ENCODE assay signal across 8 cellular contexts in genomic region chr11:68798221-68798813, GRCh38. TPM values are rescaled to one million over a fixed set of nuclear protein-coding genes. Genes with fewer than 3 reads are reported as not detected.
DNase-seq lines count a peak whose midpoint lies in the region; ATAC-seq, FAIRE-seq and TF ChIP-seq lines count a peak whose summit lies in the region.

No MANE protein-coding gene starts in this region.

- no peak for ATAC-seq in activated naive CD8-positive, alpha-beta T cell treated with anti-CD3 and anti-CD28 coated beads, Interleukin-2, amount 50 U/mL, for 24 hours
- peak; percentile 47 for ATAC-seq in stimulated activated effector memory CD8-positive, alpha-beta T cell treated with anti-CD3 and anti-CD28 coated beads, Interleukin-12 subunit alpha, Interleukin-12 subunit beta, amount 100 ng/mL, for 72 hours

- peaks cover 24 to 68% of the 10 kb centered on the region in 2 donors for H3K36me3 ChIP-seq in kidney (ENCODE audit: control insufficient read depth in 1 of 2, insufficient read depth in 2 of 2, low read length in 2 of 2)

- H3K4me3 ChIP-seq in GM12865 (ENCODE audit: low read depth, low read length) (no peak overlapping the region), kidney (ENCODE audit: low read length in 2 of 2) (no peak overlapping the region)

- H3K36me3 Mint-ChIP-seq in activated naive CD8-positive, alpha-beta T cell treated with anti-CD3 and anti-CD28 coated beads, Interleukin-2, amount 50 U/mL, for 24 hours (ENCODE audit: low read depth), result peaks cover 3% of the 10 kb centered on the region
- H3K36me3 Mint-ChIP-seq in stimulated activated effector memory CD8-positive, alpha-beta T cell treated with anti-CD3 and anti-CD28 coated beads, Interleukin-12 subunit alpha, Interleukin-12 subunit beta, amount 100 ng/mL, for 72 hours, result peaks cover 67% of the 10 kb centered on the region

- no peaks in the 10 kb centered on the region for H3K27me3 Mint-ChIP-seq in activated naive CD8-positive, alpha-beta T cell treated with anti-CD3 and anti-CD28 coated beads, Interleukin-2, amount 50 U/mL, for 24 hours

- H3K27ac Mint-ChIP-seq in activated naive CD8-positive, alpha-beta T cell treated with anti-CD3 and anti-CD28 coated beads, Interleukin-2, amount 50 U/mL, for 24 hours, result no peak overlapping the region
- no peak overlapping the region for H3K27ac Mint-ChIP-seq in stimulated activated effector memory CD8-positive, alpha-beta T cell treated with anti-CD3 and anti-CD28 coated beads, Interleukin-12 subunit alpha, Interleukin-12 subunit beta, amount 100 ng/mL, for 72 hours

- H3K4me3 Mint-ChIP-seq in activated naive CD8-positive, alpha-beta T cell treated with anti-CD3 and anti-CD28 coated beads, Interleukin-2, amount 50 U/mL, for 24 hours, result no peak overlapping the region
- H3K4me3 Mint-ChIP-seq in stimulated activated effector memory CD8-positive, alpha-beta T cell treated with anti-CD3 and anti-CD28 coated beads, Interleukin-12 subunit alpha, Interleukin-12 subunit beta, amount 100 ng/mL, for 72 hours, result no peak overlapping the region

- TF ChIP-seq CTCF in GM12865 (IDR thresholded peaks at IDR 0.05; ENCODE audit: insufficient read depth, low read depth, low read length, missing control alignments) (peak; percentile 73), kidney (IDR thresholded peaks at IDR 0.05; ENCODE audit: borderline replicate concordance, extremely low read depth, insufficient read depth) (peak; percentile 49)

- H3K9ac ChIP-seq in kidney (ENCODE audit: low read length in 2 of 2), result no peak overlapping the region

- no peak overlapping the region for H3K27ac ChIP-seq in kidney (ENCODE audit: low read depth in 2 of 2, low read length in 2 of 2)

- H3K4me1 ChIP-seq in kidney (ENCODE audit: control insufficient read depth in 1 of 2, insufficient read depth in 1 of 2, low read depth in 1 of 2, low read length in 2 of 2), result no peaks in the 10 kb centered on the region

- peak; percentile 33 for DNase-seq in GM12865 (ENCODE audit: low read depth)
- peak; percentile 1 for DNase-seq in OCI-M2 (lab: John Stamatoyannopoulos, UW; ENCODE audit: unreplicated experiment)
- DNase-seq in activated naive CD8-positive, alpha-beta T cell treated with anti-CD3 and anti-CD28 coated beads, Interleukin-2, amount 50 U/mL, for 24 hours, result peak; percentile 65
- no peak for DNase-seq in kidney
- DNase-seq in stimulated activated effector memory CD8-positive, alpha-beta T cell treated with anti-CD3 and anti-CD28 coated beads, Interleukin-12 subunit alpha, Interleukin-12 subunit beta, amount 100 ng/mL, for 72 hours (ENCODE audit: low spot score in 2 of 2), result peak in 1 of 2 donors; percentile 64
- DNase-seq in NCI-H2029 (lab: John Stamatoyannopoulos, UW), result no peak
- no peak for DNase-seq in Ammon's horn (ENCODE audit: low spot score)
- DNase-seq in frontal cortex (ENCODE audit: low spot score in 2 of 2), result no peak

- no peak for FAIRE-seq in kidney (lab: Jason Lieb, UNC)
- FAIRE-seq in frontal cortex (lab: Jason Lieb, UNC), result no peak

- H3K9me3 ChIP-seq in kidney (ENCODE audit: control insufficient read depth in 1 of 2, low read length in 2 of 2), result no peaks in the 10 kb centered on the region

- no peaks in the 10 kb centered on the region for H3K4me1 Mint-ChIP-seq in activated naive CD8-positive, alpha-beta T cell treated with anti-CD3 and anti-CD28 coated beads, Interleukin-2, amount 50 U/mL, for 24 hours
- no peaks in the 10 kb centered on the region for H3K4me1 Mint-ChIP-seq in stimulated activated effector memory CD8-positive, alpha-beta T cell treated with anti-CD3 and anti-CD28 coated beads, Interleukin-12 subunit alpha, Interleukin-12 subunit beta, amount 100 ng/mL, for 72 hours

- no peaks in the 10 kb centered on the region for H3K9me3 Mint-ChIP-seq in activated naive CD8-positive, alpha-beta T cell treated with anti-CD3 and anti-CD28 coated beads, Interleukin-2, amount 50 U/mL, for 24 hours
- H3K9me3 Mint-ChIP-seq in stimulated activated effector memory CD8-positive, alpha-beta T cell treated with anti-CD3 and anti-CD28 coated beads, Interleukin-12 subunit alpha, Interleukin-12 subunit beta, amount 100 ng/mL, for 72 hours, result no peaks in the 10 kb centered on the region

- intact Hi-C loops in kidney (cut with DNase I), result no loop called here

RNA-seq across cellular contexts. Expression of gene CPT1A, which starts 43.4 kb away (rescaled TPM):
- total RNA-seq in kidney, result 61.5 TPM
- polyA plus RNA-seq in kidney (ENCODE audit: insufficient read depth, low read depth, low replicate concordance), result 51.3 TPM
- total RNA-seq in frontal cortex, result 4.5 TPM

RNA-seq across cellular contexts. Expression of gene TESMIN, which starts 47.0 kb away (rescaled TPM):
- 8.7 TPM for total RNA-seq in kidney
- polyA plus RNA-seq in kidney (ENCODE audit: insufficient read depth, low read depth, low replicate concordance), result 3.8 TPM
- 1.2 TPM for total RNA-seq in frontal cortex

Comparison
In these comparisons a context has a peak if more than half of its experiments do, and no peak if none do; other contexts are left out.
1. DNase-seq: peak in GM12865 (single experiment), OCI-M2 (single experiment) and activated naive CD8-positive, alpha-beta T cell treated with anti-CD3 and anti-CD28 coated beads, Interleukin-2, amount 50 U/mL, for 24 hours (single experiment); none in kidney (single experiment), NCI-H2029 (single experiment), Ammon's horn (single experiment) and frontal cortex (0 of 2).
2. RNA of gene CPT1A, which starts 43.4 kb away (total RNA-seq): 61.5 TPM in kidney (single experiment); 4.5 TPM in frontal cortex (single experiment); every median in the first group is over 10 times any median in the second.